In the genomic region with DNA sequence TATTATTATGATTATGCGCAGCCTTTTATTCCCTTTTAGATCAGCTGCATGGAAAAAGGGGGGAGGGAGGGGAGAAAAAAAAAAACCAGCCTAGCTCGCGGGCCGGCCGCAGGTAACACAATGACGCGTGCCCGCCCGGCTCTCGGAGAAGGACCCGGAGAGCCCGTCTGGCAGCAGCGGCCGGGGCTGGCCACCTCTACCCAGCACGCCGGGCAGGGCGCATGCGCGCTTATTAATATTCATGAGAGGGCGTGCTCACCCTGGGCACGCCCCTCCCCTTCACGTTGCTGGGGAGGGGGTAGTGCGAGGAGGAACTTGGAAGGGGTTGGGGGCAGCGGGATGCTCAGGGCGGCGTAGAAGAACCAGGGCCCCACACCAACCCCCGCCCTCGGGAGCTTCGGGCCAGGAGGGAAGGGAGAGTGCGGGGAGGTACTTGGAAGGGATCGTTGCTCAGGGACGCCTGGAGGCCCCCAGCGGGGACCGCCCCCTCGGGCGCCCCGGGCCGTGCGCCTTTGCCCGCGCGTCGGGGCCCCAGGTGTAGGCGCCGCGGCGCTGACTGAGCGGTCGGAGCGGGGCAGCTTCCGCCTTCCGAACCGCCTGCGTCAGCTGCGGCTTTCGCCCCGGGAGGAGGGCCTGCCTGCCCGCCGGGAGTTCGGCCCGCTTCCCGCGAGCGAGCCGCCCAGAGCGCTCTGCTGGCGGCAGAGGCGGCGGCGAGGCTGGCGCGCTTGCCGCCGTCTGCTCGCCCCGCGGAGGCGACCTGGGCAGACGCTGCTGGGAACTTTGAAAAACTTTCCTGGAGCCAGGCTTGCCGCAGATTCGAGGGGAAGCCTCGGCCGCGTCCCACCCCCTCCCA, we compare ENCODE assay signal across 8 cellular contexts. TPM values are rescaled to one million over a fixed set of nuclear protein-coding genes. Genes with fewer than 3 reads are reported as not detected.
DNase-seq lines count a peak whose midpoint lies in the region; ATAC-seq lines count a peak whose summit lies in the region.

TSS of gene JAG1 (minus strand) at position 169 of the 853 bp plus-strand sequence. CDS start 469 bp downstream, outside the sequence.

- peaks cover 13% of the 10 kb centered on the region for H3K36me3 ChIP-seq in mesodermal cell (ENCODE audit: control insufficient read depth, insufficient read depth, low read length)

- peak within 1 kb of the TSS; percentile 60 for H3K27ac Mint-ChIP-seq in stimulated activated memory B cell treated with anti-CD40 and anti-IgM and Interleukin-4, amounts not matched to agents 10 μg/mL and 1 μg/mL and 100 μg/mL, for 72 hours

- H3K4me3 Mint-ChIP-seq in stimulated activated memory B cell treated with anti-CD40 and anti-IgM and Interleukin-4, amounts not matched to agents 10 μg/mL and 1 μg/mL and 100 μg/mL, for 72 hours, result peak within 1 kb of the TSS; percentile 74

- peaks cover 43% of the 10 kb centered on the region for H3K4me1 Mint-ChIP-seq in stimulated activated memory B cell treated with anti-CD40 and anti-IgM and Interleukin-4, amounts not matched to agents 10 μg/mL and 1 μg/mL and 100 μg/mL, for 72 hours

- ATAC-seq in GM19467 (IDR thresholded peaks at IDR 0.05; ENCODE audit: unreplicated experiment) (peak; percentile 51), HG03565 (IDR thresholded peaks at IDR 0.05; ENCODE audit: unreplicated experiment) (peak; percentile 39)
- ATAC-seq in stimulated activated memory B cell treated with anti-CD40 and anti-IgM and Interleukin-4, amounts not matched to agents 10 μg/mL and 1 μg/mL and 100 μg/mL, for 72 hours, result peak; percentile 77

- peak within 1 kb of the TSS; percentile 80 for H3K4me3 ChIP-seq in mesodermal cell (ENCODE audit: extremely low read depth, insufficient read depth, low read length, poor library complexity, severe bottlenecking)

- H3K27me3 Mint-ChIP-seq in stimulated activated memory B cell treated with anti-CD40 and anti-IgM and Interleukin-4, amounts not matched to agents 10 μg/mL and 1 μg/mL and 100 μg/mL, for 72 hours, result peaks cover 77% of the 10 kb centered on the region

- peak; percentile 95 for DNase-seq in DMS 273 (lab: John Stamatoyannopoulos, UW; ENCODE audit: unreplicated experiment)
- peak; percentile 98 for DNase-seq in NCI-H69 (lab: John Stamatoyannopoulos, UW)
- DNase-seq in activated CD8-positive, alpha-beta memory T cell treated with anti-CD3 and anti-CD28 coated beads for 24 hours, result peak; percentile 76
- peak; percentile 98 for DNase-seq in epidermal melanocyte (ENCODE audit: insufficient read length, low spot score)

- peak within 1 kb of the TSS; percentile 91 for H3K27ac ChIP-seq in mesodermal cell (ENCODE audit: low read depth, low read length, severe bottlenecking)

- H3K9me3 Mint-ChIP-seq in stimulated activated memory B cell treated with anti-CD40 and anti-IgM and Interleukin-4, amounts not matched to agents 10 μg/mL and 1 μg/mL and 100 μg/mL, for 72 hours, result no peaks in the 10 kb centered on the region

- H3K36me3 Mint-ChIP-seq in stimulated activated memory B cell treated with anti-CD40 and anti-IgM and Interleukin-4, amounts not matched to agents 10 μg/mL and 1 μg/mL and 100 μg/mL, for 72 hours, result no peaks in the 10 kb centered on the region

- no peaks in the 10 kb centered on the region for H3K9me3 ChIP-seq in mesodermal cell (ENCODE audit: control insufficient read depth, low read length)

- H3K4me1 ChIP-seq in mesodermal cell (ENCODE audit: control insufficient read depth, insufficient read depth, low read length, poor library complexity, severe bottlenecking), result peaks cover 16% of the 10 kb centered on the region

- 1% methylated on average over 49 to 69 of the region's 84 CpGs for WGBS in mesodermal cell (ENCODE audit: insufficient coverage in 2 of 2), 2 experiments

RNA-seq across cellular contexts. Expression of gene JAG1, which starts in this region (rescaled TPM):
- 58.5 TPM for polyA plus RNA-seq in mesodermal cell (2013, experiment 1 of 2)
- 46.2 TPM for polyA plus RNA-seq in mesodermal cell (2013, experiment 2 of 2)

Comparison
In these comparisons a context has a peak if more than half of its experiments do, and no peak if none do; other contexts are left out.
1. Peak in every context shown above with its lines: DNase-seq, ATAC-seq, H3K4me3 ChIP-seq and H3K27ac ChIP-seq.